In genomic region chr2:202944816-202945215, GRCh38 we compare ENCODE assay signal across 1 cellular context.
TF ChIP-seq lines count a peak whose summit lies in the region.

No MANE protein-coding gene starts in this region.

TF ChIP-seq in A549, 52 proteins besides CTCF, POLR2A, EP300 and RAD21 (continued from another document):
- TF ChIP-seq USF2 (IDR thresholded peaks at IDR 0.05), result no peak
- no peak for TF ChIP-seq TP53 (CRISPR knock-in tag; IDR thresholded peaks at IDR 0.05)
- TF ChIP-seq SREBF2 (IDR thresholded peaks at IDR 0.05), result no peak
- no peak for TF ChIP-seq RARB (CRISPR knock-in tag; IDR thresholded peaks at IDR 0.05)
- TF ChIP-seq PBX3 (IDR thresholded peaks at IDR 0.05), result no peak
- no peak for TF ChIP-seq HOXA7 (CRISPR knock-in tag; IDR thresholded peaks at IDR 0.05)
